Comparison of ENCODE assay signal across 22 cellular contexts in the genomic region with DNA sequence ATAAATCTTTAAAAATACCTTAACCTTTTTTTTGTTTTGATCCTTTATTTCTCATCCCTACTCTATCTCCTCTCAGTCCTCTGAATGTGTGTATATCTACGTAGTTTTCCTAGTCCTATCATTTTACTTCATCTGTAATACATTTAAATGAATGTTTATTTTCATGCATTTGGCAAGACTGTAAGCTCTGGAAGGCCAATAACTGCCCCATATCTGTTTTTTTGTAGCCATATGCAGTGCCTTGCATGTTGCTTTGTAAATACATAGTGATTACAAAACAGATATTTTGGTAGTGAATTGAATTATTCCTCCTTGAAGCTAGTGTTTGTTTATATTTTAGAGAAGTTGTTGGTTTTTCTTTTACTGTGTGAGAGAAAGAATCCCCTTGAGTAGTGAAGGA.
"Had no signal": no experiment of that assay in that cellular context is flagged by ENCODE, and none has a peak within 500 bp of the region (broad histone marks: within the 10 kb centered on the region; RNA-seq: fewer than 3 reads in every experiment).

No MANE protein-coding gene starts in this region.

- DNase-seq: dermis blood vessel endothelial cell; effector memory CD4-positive, alpha-beta T cell; left ventricle myocardium superior; lower lobe of right lung; naive thymus-derived CD8-positive, alpha-beta T cell; pancreas; retina; right lobe of liver; small intestine; stimulated activated CD4-positive, alpha-beta T cell treated with anti-CD3 and anti-CD28 coated beads, Interleukin-12 subunit alpha, Interleukin-12 subunit beta, amount 100 ng/mL, for 4 hours; stimulated activated CD4-positive, alpha-beta T cell treated with anti-CD3 and anti-CD28 coated beads, Interleukin-1b, Interleukin-23, amount 100 ng/mL, for 48 hours; stimulated activated CD4-positive, alpha-beta T cell treated with anti-CD3 and anti-CD28 coated beads, Interleukin-4, amount 100 ng/mL, for 1 hour; stimulated activated CD8-positive, alpha-beta memory T cell treated with anti-CD3 and anti-CD28 coated beads, Interleukin-4, amount 100 ng/mL, for 48 hours; stimulated activated naive CD4-positive, alpha-beta T cell; stimulated activated naive CD8-positive, alpha-beta T cell treated with anti-CD3 and anti-CD28 coated beads, Interleukin-15, amount 100 ng/mL, for 72 hours; transverse colon; upper lobe of right lung; uterus had no signal

- H3K9me3 ChIP-seq: lower lobe of right lung, neutrophil, pancreas, right lobe of liver, suprapubic skin, transverse colon, upper lobe of right lung, uterus had no signal

- H3K4me1 Mint-ChIP-seq: naive thymus-derived CD8-positive, alpha-beta T cell; neural crest cell; stimulated activated naive CD8-positive, alpha-beta T cell treated with anti-CD3 and anti-CD28 coated beads, Interleukin-15, amount 100 ng/mL, for 72 hours had no signal

- H3K27me3 Mint-ChIP-seq: naive thymus-derived CD8-positive, alpha-beta T cell; stimulated activated naive CD8-positive, alpha-beta T cell treated with anti-CD3 and anti-CD28 coated beads, Interleukin-15, amount 100 ng/mL, for 72 hours had no signal

- ATAC-seq: left ventricle myocardium superior; lower lobe of right lung; naive thymus-derived CD8-positive, alpha-beta T cell; pancreas; right lobe of liver; stimulated activated naive CD8-positive, alpha-beta T cell treated with anti-CD3 and anti-CD28 coated beads, Interleukin-15, amount 100 ng/mL, for 72 hours; upper lobe of right lung had no signal

- H3K4me3 ChIP-seq: coronary artery, lower lobe of right lung, pancreas, right lobe of liver, suprapubic skin, transverse colon, upper lobe of right lung, uterus had no signal

- H3K9me3 Mint-ChIP-seq: neural crest cell had no signal

- H3K4me1 ChIP-seq: lower lobe of right lung, pancreas, right lobe of liver, suprapubic skin, transverse colon, upper lobe of right lung, uterus had no signal

- H3K27ac ChIP-seq: coronary artery, lower lobe of right lung, neutrophil, pancreas, right lobe of liver, suprapubic skin, transverse colon, upper lobe of right lung, uterus had no signal

- H3K4me3 Mint-ChIP-seq: naive thymus-derived CD8-positive, alpha-beta T cell; neural crest cell; stimulated activated naive CD8-positive, alpha-beta T cell treated with anti-CD3 and anti-CD28 coated beads, Interleukin-15, amount 100 ng/mL, for 72 hours had no signal

- H3K36me3 Mint-ChIP-seq: naive thymus-derived CD8-positive, alpha-beta T cell had no signal

- H3K27ac Mint-ChIP-seq: naive thymus-derived CD8-positive, alpha-beta T cell; stimulated activated naive CD8-positive, alpha-beta T cell treated with anti-CD3 and anti-CD28 coated beads, Interleukin-15, amount 100 ng/mL, for 72 hours had no signal

- H3K27me3 ChIP-seq: neutrophil, pancreas, right lobe of liver, suprapubic skin, transverse colon, upper lobe of right lung, uterus had no signal

- H3K36me3 ChIP-seq: lower lobe of right lung, neutrophil, pancreas, right lobe of liver, suprapubic skin, transverse colon, upper lobe of right lung had no signal
